Comparison of ENCODE assay signal across 8 cellular contexts in the genomic region with DNA sequence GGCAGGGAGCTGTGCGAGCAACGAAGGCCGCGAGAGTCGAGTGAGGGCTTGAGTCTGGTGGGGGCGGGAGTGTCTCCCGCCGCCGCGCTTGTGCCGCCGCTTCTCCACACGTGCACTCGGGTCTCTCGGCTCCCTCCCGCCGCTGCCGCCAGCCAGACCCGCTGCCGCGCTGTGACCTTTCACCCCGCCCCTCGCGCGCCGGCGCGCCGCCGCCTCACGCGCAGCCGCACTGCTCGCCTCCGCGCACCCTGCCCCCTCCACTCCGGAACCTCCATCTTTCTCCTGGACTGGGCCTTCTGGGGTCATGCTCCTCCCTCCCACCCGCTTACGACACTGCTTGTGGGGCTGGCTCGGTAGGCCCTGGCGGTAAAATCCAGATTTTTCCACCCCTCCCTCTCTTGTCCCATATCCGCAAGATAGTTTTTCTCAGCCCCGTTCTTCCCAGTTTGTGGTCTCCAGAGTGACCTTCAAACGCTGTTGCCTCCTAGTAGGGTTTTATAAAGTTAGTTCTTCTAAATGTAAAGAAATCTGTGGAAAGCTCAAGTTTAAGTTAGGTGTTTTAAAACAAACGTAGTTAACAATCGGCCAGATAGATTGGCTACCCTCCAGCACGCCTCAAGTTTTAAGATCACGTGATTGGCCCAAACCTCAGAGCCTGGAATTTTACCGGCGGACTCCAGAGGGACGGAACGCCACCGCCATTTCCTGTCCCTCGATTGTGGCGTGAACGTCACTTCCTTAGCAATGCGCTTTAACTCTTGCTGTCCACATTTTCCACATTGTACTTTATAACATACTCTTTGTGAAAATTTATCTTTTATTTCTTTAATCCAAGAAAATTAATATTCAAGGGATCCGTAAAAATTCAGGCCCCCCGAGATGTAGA. TPM values are rescaled to one million over a fixed set of nuclear protein-coding genes. Genes with fewer than 3 reads are reported as not detected.
DNase-seq lines count a peak whose midpoint lies in the region; ATAC-seq and TF ChIP-seq lines count a peak whose summit lies in the region.

A gene (minus strand): TSS at position 181 of the 886 bp plus-strand sequence. CDS start 300 bp downstream, outside the sequence.

- DNase-seq in GF-D8 (lab: John Stamatoyannopoulos, UW) (peak; percentile 88), HFFc6 (peak; percentile 90), NCI-H1092 (lab: John Stamatoyannopoulos, UW) (peak; percentile 96), germinal center (ENCODE audit: low spot score) (peak; percentile 94), non-pigmented ciliary epithelial cell (ENCODE audit: low read depth) (peak; percentile 78), superior temporal gyrus (ENCODE audit: extremely low spot score) (peak; percentile 100)

- H3K4me1 Mint-ChIP-seq in HFFc6 (ENCODE audit: low read depth), result peaks cover 64% of the 10 kb centered on the region
- H3K4me1 Mint-ChIP-seq in activated naive CD4-positive, alpha-beta T cell treated with anti-CD3 and anti-CD28 coated beads, Interleukin-2, amount 50 U/mL, for 24 hours, result peaks cover 64% of the 10 kb centered on the region

- ATAC-seq in SK-N-SH treated with all-trans-retinoic acid at 6 μM for 48 hours, result peak; percentile 81

- TF ChIP-seq CTCF in HFFc6 (IDR thresholded peaks at IDR 0.05), result no peak

- H3K36me3 Mint-ChIP-seq in HFFc6 (ENCODE audit: low read depth), result peaks cover 15% of the 10 kb centered on the region
- peaks cover 2% of the 10 kb centered on the region for H3K36me3 Mint-ChIP-seq in activated naive CD4-positive, alpha-beta T cell treated with anti-CD3 and anti-CD28 coated beads, Interleukin-2, amount 50 U/mL, for 24 hours

- H3K27me3 Mint-ChIP-seq in HFFc6 (ENCODE audit: insufficient read depth), result peaks cover 4% of the 10 kb centered on the region
- H3K27me3 Mint-ChIP-seq in activated naive CD4-positive, alpha-beta T cell treated with anti-CD3 and anti-CD28 coated beads, Interleukin-2, amount 50 U/mL, for 24 hours, result no peaks in the 10 kb centered on the region

- H3K27ac Mint-ChIP-seq in HFFc6, result peak within 1 kb of the TSS; percentile 100
- peak within 1 kb of the TSS; percentile 100 for H3K27ac Mint-ChIP-seq in activated naive CD4-positive, alpha-beta T cell treated with anti-CD3 and anti-CD28 coated beads, Interleukin-2, amount 50 U/mL, for 24 hours

- H3K4me3 Mint-ChIP-seq in HFFc6, result peak within 1 kb of the TSS; percentile 91
- peak within 1 kb of the TSS; percentile 94 for H3K4me3 Mint-ChIP-seq in activated naive CD4-positive, alpha-beta T cell treated with anti-CD3 and anti-CD28 coated beads, Interleukin-2, amount 50 U/mL, for 24 hours

- no peaks in the 10 kb centered on the region for H3K9me3 Mint-ChIP-seq in HFFc6
- H3K9me3 Mint-ChIP-seq in activated naive CD4-positive, alpha-beta T cell treated with anti-CD3 and anti-CD28 coated beads, Interleukin-2, amount 50 U/mL, for 24 hours, result no peaks in the 10 kb centered on the region

TF ChIP-seq in SK-N-SH treated with all-trans-retinoic acid at 6 μM for 48 hours, 23 proteins besides CTCF, POLR2A, EP300 and RAD21:
- TF ChIP-seq, protein P1, sequence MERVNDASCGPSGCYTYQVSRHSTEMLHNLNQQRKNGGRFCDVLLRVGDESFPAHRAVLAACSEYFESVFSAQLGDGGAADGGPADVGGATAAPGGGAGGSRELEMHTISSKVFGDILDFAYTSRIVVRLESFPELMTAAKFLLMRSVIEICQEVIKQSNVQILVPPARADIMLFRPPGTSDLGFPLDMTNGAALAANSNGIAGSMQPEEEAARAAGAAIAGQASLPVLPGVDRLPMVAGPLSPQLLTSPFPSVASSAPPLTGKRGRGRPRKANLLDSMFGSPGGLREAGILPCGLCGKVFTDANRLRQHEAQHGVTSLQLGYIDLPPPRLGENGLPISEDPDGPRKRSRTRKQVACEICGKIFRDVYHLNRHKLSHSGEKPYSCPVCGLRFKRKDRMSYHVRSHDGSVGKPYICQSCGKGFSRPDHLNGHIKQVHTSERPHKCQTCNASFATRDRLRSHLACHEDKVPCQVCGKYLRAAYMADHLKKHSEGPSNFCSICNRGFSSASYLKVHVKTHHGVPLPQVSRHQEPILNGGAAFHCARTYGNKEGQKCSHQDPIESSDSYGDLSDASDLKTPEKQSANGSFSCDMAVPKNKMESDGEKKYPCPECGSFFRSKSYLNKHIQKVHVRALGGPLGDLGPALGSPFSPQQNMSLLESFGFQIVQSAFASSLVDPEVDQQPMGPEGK (CRISPR knock-in tag; IDR thresholded peaks at IDR 0.05; ENCODE audit: borderline replicate concordance), result peak; percentile 54; the same call in 1 of the 2 replicates
- TF ChIP-seq, protein P2, sequence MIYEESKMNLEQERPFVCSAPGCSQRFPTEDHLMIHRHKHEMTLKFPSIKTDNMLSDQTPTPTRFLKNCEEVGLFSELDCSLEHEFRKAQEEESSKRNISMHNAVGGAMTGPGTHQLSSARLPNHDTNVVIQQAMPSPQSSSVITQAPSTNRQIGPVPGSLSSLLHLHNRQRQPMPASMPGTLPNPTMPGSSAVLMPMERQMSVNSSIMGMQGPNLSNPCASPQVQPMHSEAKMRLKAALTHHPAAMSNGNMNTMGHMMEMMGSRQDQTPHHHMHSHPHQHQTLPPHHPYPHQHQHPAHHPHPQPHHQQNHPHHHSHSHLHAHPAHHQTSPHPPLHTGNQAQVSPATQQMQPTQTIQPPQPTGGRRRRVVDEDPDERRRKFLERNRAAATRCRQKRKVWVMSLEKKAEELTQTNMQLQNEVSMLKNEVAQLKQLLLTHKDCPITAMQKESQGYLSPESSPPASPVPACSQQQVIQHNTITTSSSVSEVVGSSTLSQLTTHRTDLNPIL (CRISPR knock-in tag; IDR thresholded peaks at IDR 0.05; ENCODE audit: low read depth), result no peak

RNA-seq across cellular contexts. Expression of the gene that starts here (rescaled TPM):
- total RNA-seq in HFFc6 (2021; fragmentation: NEBNext Ultra II Directional; extraction: Animal tissue kit (Norgen Biotek cat#: 25700)), result 100 to 1,000 TPM; 146 to 178 (median 171) TPM

Comparison
In these comparisons a context has a peak if more than half of its experiments do, and no peak if none do; other contexts are left out.
1. Peak in every context shown above with its lines: DNase-seq and ATAC-seq.